10 cellular contexts compared by ENCODE assay signal in genomic region chr15:72184165-72184811, GRCh38. TPM values are rescaled to one million over a fixed set of nuclear protein-coding genes. Genes with fewer than 3 reads are reported as not detected.
DNase-seq lines count a peak whose midpoint lies in the region; ATAC-seq and TF ChIP-seq lines count a peak whose summit lies in the region.
"Had no signal": no experiment of that assay in that cellular context is flagged by ENCODE, and none has a peak within 500 bp of the region (broad histone marks: within the 10 kb centered on the region; RNA-seq: fewer than 3 reads in every experiment).

No MANE protein-coding gene starts in this region.

- TF ChIP-seq POLR2A in vagina (IDR thresholded peaks at IDR 0.05), result no peak
- peak in 1 of 2 donors; percentile 20 for TF ChIP-seq POLR2A in uterus (IDR thresholded peaks at IDR 0.05)

- ATAC-seq in Right ventricle myocardium superior (ENCODE audit: poor library complexity) (peak; percentile 87), GM21528 (IDR thresholded peaks at IDR 0.05; ENCODE audit: low FRiP score, unreplicated experiment) (no peak), GM18868 (IDR thresholded peaks at IDR 0.05; ENCODE audit: unreplicated experiment) (no peak)

- H3K4me1 ChIP-seq in mesodermal cell (ENCODE audit: control insufficient read depth, insufficient read depth, low read length, poor library complexity, severe bottlenecking) (peaks cover 22% of the 10 kb centered on the region), vagina (peaks cover 11% of the 10 kb centered on the region), uterus (peaks cover 0 to 7% of the 10 kb centered on the region in 2 donors)

- no peaks in the 10 kb centered on the region for H3K27me3 ChIP-seq in vagina
- H3K27me3 ChIP-seq in uterus, result peaks cover 0 to 22% of the 10 kb centered on the region in 2 donors

- WGBS in mesodermal cell (ENCODE audit: insufficient coverage in 2 of 2), 2 experiments, result 26 to 38% methylated on average over 27 to 32 of the region's 34 CpGs

- H3K27ac ChIP-seq in mesodermal cell (ENCODE audit: low read depth, low read length, severe bottlenecking) (peak overlapping the region; percentile 41), vagina (no peak overlapping the region), uterus (no peak overlapping the region)
- H3K27ac ChIP-seq: BLaER1 had no signal

- no peak for DNase-seq in Right ventricle myocardium superior
- no peak for DNase-seq in cardiac septum (ENCODE audit: low spot score)
- DNase-seq in epithelial cell of esophagus (ENCODE audit: low read depth), result peak; percentile 61
- no peak for DNase-seq in vagina (ENCODE audit: extremely low spot score in 2 of 2)
- DNase-seq in uterus, result no peak
- DNase-seq: Karpas-422 had no signal

- TF ChIP-seq CTCF in epithelial cell of esophagus (IDR thresholded peaks at IDR 0.05; ENCODE audit: insufficient read depth, low read depth, low read length, missing control alignments), result no peak
- no peak for TF ChIP-seq CTCF in vagina (IDR thresholded peaks at IDR 0.05)
- no peak for TF ChIP-seq CTCF in uterus (IDR thresholded peaks at IDR 0.05)

- H3K4me3 ChIP-seq in epithelial cell of esophagus (ENCODE audit: low read length) (peak overlapping the region; percentile 25), mesodermal cell (ENCODE audit: extremely low read depth, insufficient read depth, low read length, poor library complexity, severe bottlenecking) (peak overlapping the region; percentile 23), vagina (peak overlapping the region; percentile 17 to 29), uterus (no peak overlapping the region)
- H3K4me3 ChIP-seq: BLaER1 had no signal

- H3K36me3 ChIP-seq in mesodermal cell (ENCODE audit: control insufficient read depth, insufficient read depth, low read length), result no peaks in the 10 kb centered on the region
- no peaks in the 10 kb centered on the region for H3K36me3 ChIP-seq in vagina
- H3K36me3 ChIP-seq in uterus, result no peaks in the 10 kb centered on the region
- H3K36me3 ChIP-seq: BLaER1 had no signal

- intact Hi-C loops in Right ventricle myocardium superior (cut with DNase I), result no loop called here
- intact Hi-C loops in cardiac septum (cut with DNase I), result no loop called here
- intact Hi-C loops in vagina (cut with DNase I), result no loop called here
- intact Hi-C loops in uterus (cut with DNase I; ENCODE audit: low total_unique reads), result no loop called here

- no peaks in the 10 kb centered on the region for H3K9me3 ChIP-seq in mesodermal cell (ENCODE audit: control insufficient read depth, low read length)
- no peaks in the 10 kb centered on the region for H3K9me3 ChIP-seq in vagina
- no peaks in the 10 kb centered on the region for H3K9me3 ChIP-seq in uterus
- H3K9me3 ChIP-seq: BLaER1 had no signal

RNA-seq across cellular contexts. Expression of gene GRAMD2A, which starts 13.3 kb away (rescaled TPM):
- not detected for total RNA-seq in Right ventricle myocardium superior
- total RNA-seq in cardiac septum, result not detected
- polyA plus RNA-seq in mesodermal cell (2013, experiment 1 of 2), result not detected
- polyA plus RNA-seq in mesodermal cell (2013, experiment 2 of 2), result 0.66 TPM
- 7.4 TPM for total RNA-seq in vagina
- total RNA-seq in uterus, result 1 to 10 TPM in 1 of 4 donors, under 1 TPM in 1, not detected in 2; 0.67 to 4.1 TPM

RNA-seq across cellular contexts. Expression of gene PKM, which starts 46.7 kb away (rescaled TPM):
- 1,065 TPM for total RNA-seq in Right ventricle myocardium superior
- total RNA-seq in cardiac septum, result 984 TPM
- polyA plus RNA-seq in mesodermal cell (2013, experiment 1 of 2), result 1,291 TPM
- polyA plus RNA-seq in mesodermal cell (2013, experiment 2 of 2), result 1,080 TPM
- 484 TPM for total RNA-seq in vagina
- total RNA-seq in uterus, result 100 to 1,000 TPM; 101 to 443 (median 191) TPM

Comparison
In these comparisons a context has a peak if more than half of its experiments do, and no peak if none do; other contexts are left out.
1. H3K4me3 ChIP-seq: peak in epithelial cell of esophagus (single experiment), mesodermal cell (single experiment) and vagina (2 of 2); none in uterus (0 of 2).